Comparison of ENCODE assay signal across 16 cellular contexts in genomic region chr5:6718161-6718681, GRCh38. TPM values are rescaled to one million over a fixed set of nuclear protein-coding genes. Genes with fewer than 3 reads are reported as not detected.
DNase-seq lines count a peak whose midpoint lies in the region; ATAC-seq and TF ChIP-seq lines count a peak whose summit lies in the region.
"Had no signal": no experiment of that assay in that cellular context is flagged by ENCODE, and none has a peak within 500 bp of the region (broad histone marks: within the 10 kb centered on the region; RNA-seq: fewer than 3 reads in every experiment).

No MANE protein-coding gene starts in this region.

- H3K27me3 Mint-ChIP-seq in activated naive CD4-positive, alpha-beta T cell treated with anti-CD3 and anti-CD28 coated beads, Interleukin-2, amount 10 ng/mL, durations not matched to agents 7 days and 5 days = no peaks in the 10 kb centered on the region
- no peaks in the 10 kb centered on the region for H3K27me3 Mint-ChIP-seq in type B pancreatic cell

- H3K36me3 ChIP-seq in OCI-LY1 (ENCODE audit: insufficient read depth, low read length) = peaks cover 42% of the 10 kb centered on the region
- H3K36me3 ChIP-seq in SJCRH30 = no peaks in the 10 kb centered on the region
- H3K36me3 ChIP-seq: adrenal gland, left ventricle myocardium inferior, thyroid gland had no signal

- H4K20me1 ChIP-seq in OCI-LY1 (ENCODE audit: insufficient read depth, low read length) = no peaks in the 10 kb centered on the region; the same call in 1 of the 2 replicates

- no peak for ATAC-seq in activated naive CD4-positive, alpha-beta T cell treated with anti-CD3 and anti-CD28 coated beads, Interleukin-2, amount 50 U/mL, for 72 hours
- ATAC-seq: Panc1 had no signal

- no peak overlapping the region for H3K4me3 ChIP-seq in OCI-LY1 (ENCODE audit: low read depth, low read length, poor library complexity, severe bottlenecking)
- H3K4me3 ChIP-seq in fibroblast of the aortic adventitia (ENCODE audit: low read depth, low read length) = peak overlapping the region; percentile 22
- H3K4me3 ChIP-seq in SJCRH30 = no peak overlapping the region
- H3K4me3 ChIP-seq: adrenal gland, left ventricle myocardium inferior, thyroid gland had no signal

- H3K36me3 Mint-ChIP-seq in activated naive CD4-positive, alpha-beta T cell treated with anti-CD3 and anti-CD28 coated beads, Interleukin-2, amount 10 ng/mL, durations not matched to agents 7 days and 5 days = peaks cover 43% of the 10 kb centered on the region
- H3K36me3 Mint-ChIP-seq in activated naive CD4-positive, alpha-beta T cell treated with anti-CD3 and anti-CD28 coated beads, Interleukin-2, amount 50 U/mL, for 72 hours = peaks cover 14 to 24% of the 10 kb centered on the region in 2 donors
- H3K36me3 Mint-ChIP-seq in type B pancreatic cell = peaks cover 4% of the 10 kb centered on the region

- H3K27me3 ChIP-seq in OCI-LY1 (ENCODE audit: insufficient read depth, low read length) (no peaks in the 10 kb centered on the region), SJCRH30 (no peaks in the 10 kb centered on the region)
- H3K27me3 ChIP-seq: adrenal gland, thyroid gland had no signal

- no peaks in the 10 kb centered on the region for H3F3A ChIP-seq in OCI-LY1 (ENCODE audit: insufficient read depth, low read length)

- H2AFZ ChIP-seq in OCI-LY1 (ENCODE audit: low read length) = no peak overlapping the region

- H3K4me1 Mint-ChIP-seq in activated naive CD4-positive, alpha-beta T cell treated with anti-CD3 and anti-CD28 coated beads, Interleukin-2, amount 10 ng/mL, durations not matched to agents 7 days and 5 days = peaks cover 76% of the 10 kb centered on the region
- H3K4me1 Mint-ChIP-seq in type B pancreatic cell (ENCODE audit: unreplicated experiment) = peaks cover 76% of the 10 kb centered on the region

- H3K4me3 Mint-ChIP-seq in activated naive CD4-positive, alpha-beta T cell treated with anti-CD3 and anti-CD28 coated beads, Interleukin-2, amount 10 ng/mL, durations not matched to agents 7 days and 5 days = no peak overlapping the region
- peak overlapping the region; percentile 49 for H3K4me3 Mint-ChIP-seq in type B pancreatic cell

- H3K4me1 ChIP-seq in OCI-LY1 (ENCODE audit: insufficient read depth, low read length, severe bottlenecking) (peaks cover 84% of the 10 kb centered on the region), SJCRH30 (no peaks in the 10 kb centered on the region)

- TF ChIP-seq CTCF in OCI-LY1 (IDR thresholded peaks at IDR 0.05; ENCODE audit: low read length) (no peak), fibroblast of the aortic adventitia (IDR thresholded peaks at IDR 0.05; ENCODE audit: insufficient read depth, low read length) (no peak), type B pancreatic cell (conservative IDR thresholded peaks at IDR 0.05) (no peak)

- H3K9me3 ChIP-seq in OCI-LY1 (ENCODE audit: low read length) = no peaks in the 10 kb centered on the region
- H3K9me3 ChIP-seq in SJCRH30 (replicated peaks) = no peaks in the 10 kb centered on the region
- H3K9me3 ChIP-seq: adrenal gland, left ventricle myocardium inferior, thyroid gland had no signal

- DNase-seq in activated naive CD4-positive, alpha-beta T cell treated with anti-CD3 and anti-CD28 coated beads, Interleukin-2, amount 10 ng/mL, durations not matched to agents 7 days and 5 days = no peak
- DNase-seq in activated naive CD4-positive, alpha-beta T cell treated with anti-CD3 and anti-CD28 coated beads, Interleukin-2, amount 50 U/mL, for 72 hours (ENCODE audit: low spot score in 2 of 2) = no peak
- DNase-seq in fibroblast of the aortic adventitia (ENCODE audit: low read depth) (no peak), type B pancreatic cell (ENCODE audit: extremely low spot score, unreplicated experiment) (peak; percentile 58), SJCRH30 (no peak)
- no peak for DNase-seq in stimulated activated CD4-positive, alpha-beta T cell treated with anti-CD3 and anti-CD28 coated beads, Interleukin-4, amount 100 ng/mL, for 24 hours
- DNase-seq in stimulated activated naive CD4-positive, alpha-beta T cell treated with Interleukin-2 at 50 U/mL for 16 hours (lab: John Stamatoyannopoulos, UW) = no peak
- DNase-seq: DMS 273 treated with DMSO at 0.1 percent for 48 hours, left ventricle myocardium inferior, NCI-H1105, NCI-H345 had no signal

- H3K79me2 ChIP-seq in OCI-LY1 (ENCODE audit: insufficient read depth, low read length) = peaks cover 68% of the 10 kb centered on the region

- no peaks in the 10 kb centered on the region for H3K9me2 ChIP-seq in OCI-LY1 (ENCODE audit: low read depth, low read length)

- H3K4me2 ChIP-seq in OCI-LY1 (ENCODE audit: low read length) = peak overlapping the region; percentile 94

- no peak overlapping the region for H3K27ac ChIP-seq in OCI-LY1 (ENCODE audit: low read depth, low read length, poor library complexity, severe bottlenecking)
- H3K27ac ChIP-seq in SJCRH30 = no peak overlapping the region
- H3K27ac ChIP-seq: adrenal gland, epithelial cell of prostate, left ventricle myocardium inferior, thyroid gland had no signal

- CTCF ChIA-PET in activated naive CD4-positive, alpha-beta T cell treated with anti-CD3 and anti-CD28 coated beads, Interleukin-2, amount 10 ng/mL, durations not matched to agents 7 days and 5 days (lab: Charles Lee) = interaction anchor here (1.4 kb wide), 1 partner anchor 12 kb away, joined by 3 read pairs; no protein-coding TSS in a partner anchor

- H3K27ac Mint-ChIP-seq in activated naive CD4-positive, alpha-beta T cell treated with anti-CD3 and anti-CD28 coated beads, Interleukin-2, amount 10 ng/mL, durations not matched to agents 7 days and 5 days = peak overlapping the region; percentile 64
- H3K27ac Mint-ChIP-seq in activated naive CD4-positive, alpha-beta T cell treated with anti-CD3 and anti-CD28 coated beads, Interleukin-2, amount 50 U/mL, for 72 hours = no peak overlapping the region
- peak overlapping the region; percentile 50 for H3K27ac Mint-ChIP-seq in type B pancreatic cell

- no peak overlapping the region for H3K9ac ChIP-seq in OCI-LY1 (ENCODE audit: low read length)

- H3K9me3 Mint-ChIP-seq in activated naive CD4-positive, alpha-beta T cell treated with anti-CD3 and anti-CD28 coated beads, Interleukin-2, amount 10 ng/mL, durations not matched to agents 7 days and 5 days = no peaks in the 10 kb centered on the region
- no peaks in the 10 kb centered on the region for H3K9me3 Mint-ChIP-seq in activated naive CD4-positive, alpha-beta T cell treated with anti-CD3 and anti-CD28 coated beads, Interleukin-2, amount 50 U/mL, for 72 hours
- no peaks in the 10 kb centered on the region for H3K9me3 Mint-ChIP-seq in type B pancreatic cell

RNA-seq across cellular contexts. Expression of gene TENT4A, which starts 5.0 kb away (rescaled TPM):
- total RNA-seq in activated naive CD4-positive, alpha-beta T cell treated with anti-CD3 and anti-CD28 coated beads, Interleukin-2, amount 50 U/mL, for 72 hours = 10 to 100 TPM; 44.2 to 44.3 TPM
- total RNA-seq in fibroblast of the aortic adventitia (ENCODE audit: low replicate concordance) (13.2 and 21.4 TPM in 2 replicates), type B pancreatic cell (ENCODE audit: low replicate concordance) (21.7 and 34.1 TPM in 2 replicates)
- 21.5 and 21.6 TPM in 2 replicates for total RNA-seq in SJCRH30 (2014; rRNA removed; shearing (Covaris generic))

Comparison
In these comparisons a context has a peak if more than half of its experiments do, and no peak if none do; other contexts are left out.
1. H3K27ac Mint-ChIP-seq: peak in activated naive CD4-positive, alpha-beta T cell treated with anti-CD3 and anti-CD28 coated beads, Interleukin-2, amount 10 ng/mL, durations not matched to agents 7 days and 5 days (single experiment) and type B pancreatic cell (single experiment); none in activated naive CD4-positive, alpha-beta T cell treated with anti-CD3 and anti-CD28 coated beads, Interleukin-2, amount 50 U/mL, for 72 hours (0 of 2).